14 cellular contexts compared by ENCODE assay signal in the genomic region with DNA sequence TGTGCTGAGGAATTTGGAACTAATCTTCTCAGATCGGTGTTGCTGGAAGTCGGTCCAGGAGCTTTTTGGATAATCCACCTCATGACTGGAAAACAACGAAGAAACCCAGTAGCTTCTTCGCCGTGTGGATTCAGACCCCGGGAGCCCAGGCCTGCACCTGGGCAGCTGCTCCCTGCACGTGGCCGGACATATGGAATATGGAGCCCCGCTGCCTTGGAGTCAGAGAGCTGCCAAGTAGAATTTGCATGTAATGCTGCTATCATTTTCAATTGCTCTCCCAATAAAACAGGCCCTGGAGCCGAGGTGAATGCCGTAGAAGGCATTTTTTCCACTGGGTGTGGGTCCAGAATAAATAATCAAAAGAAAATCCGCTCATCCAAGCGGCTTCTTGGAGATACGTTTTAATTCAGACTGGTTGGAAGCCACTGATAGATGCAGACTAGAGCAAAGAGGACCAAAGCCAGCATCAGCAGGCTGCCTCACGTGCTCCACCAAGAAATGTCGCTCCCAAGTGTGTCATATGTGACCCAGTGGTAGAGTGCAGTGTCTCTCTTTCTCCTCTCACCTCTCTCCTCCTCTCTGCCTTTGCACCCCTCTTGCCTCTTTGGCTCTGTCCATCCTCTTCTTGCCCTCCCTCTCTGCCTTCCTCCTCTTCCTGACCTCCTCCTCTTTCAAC.
"Had no signal": no experiment of that assay in that cellular context is flagged by ENCODE, and none has a peak within 500 bp of the region (broad histone marks: within the 10 kb centered on the region; RNA-seq: fewer than 3 reads in every experiment).

No MANE protein-coding gene starts in this region.

- H3K27ac ChIP-seq: body of pancreas, esophagus muscularis mucosa, ovary, thyroid gland, uterus had no signal

- H3K4me1 ChIP-seq: body of pancreas, thyroid gland, uterus had no signal

- H3K27me3 ChIP-seq: body of pancreas, esophagus muscularis mucosa, ovary, thyroid gland, uterus had no signal

- H3K27me3 Mint-ChIP-seq: activated naive CD4-positive, alpha-beta T cell treated with anti-CD3 and anti-CD28 coated beads, Interleukin-2, amount 50 U/mL, for 24 hours; natural killer cell treated with Interleukin-12 subunit alpha and Interleukin-12 subunit beta and Interleukin-15 and Interleukin-18, amount 100 ng/mL, for 72 hours had no signal

- ATAC-seq: activated CD4-positive, CD25-positive, alpha-beta regulatory T cell treated with anti-CD3 and anti-CD28 coated beads, Interleukin-2, amount 50 U/mL, for 24 hours; body of pancreas; natural killer cell treated with Interleukin-12 subunit alpha and Interleukin-12 subunit beta and Interleukin-15 and Interleukin-18, amount 100 ng/mL, for 72 hours had no signal

- H3K4me1 Mint-ChIP-seq: activated naive CD4-positive, alpha-beta T cell treated with anti-CD3 and anti-CD28 coated beads, Interleukin-2, amount 50 U/mL, for 24 hours had no signal

- H3K9me3 ChIP-seq: body of pancreas, esophagus muscularis mucosa, ovary, thyroid gland, uterus had no signal

- H3K4me3 Mint-ChIP-seq: activated naive CD4-positive, alpha-beta T cell treated with anti-CD3 and anti-CD28 coated beads, Interleukin-2, amount 50 U/mL, for 24 hours; immature natural killer cell; natural killer cell treated with Interleukin-12 subunit alpha and Interleukin-12 subunit beta and Interleukin-15 and Interleukin-18, amount 100 ng/mL, for 72 hours had no signal

- H3K36me3 Mint-ChIP-seq: activated naive CD4-positive, alpha-beta T cell treated with anti-CD3 and anti-CD28 coated beads, Interleukin-2, amount 50 U/mL, for 24 hours; natural killer cell treated with Interleukin-12 subunit alpha and Interleukin-12 subunit beta and Interleukin-15 and Interleukin-18, amount 100 ng/mL, for 72 hours had no signal

- H3K36me3 ChIP-seq: esophagus muscularis mucosa, ovary, thyroid gland, uterus had no signal

- H3K9me3 Mint-ChIP-seq: activated naive CD4-positive, alpha-beta T cell treated with anti-CD3 and anti-CD28 coated beads, Interleukin-2, amount 50 U/mL, for 24 hours; immature natural killer cell; natural killer cell treated with Interleukin-12 subunit alpha and Interleukin-12 subunit beta and Interleukin-15 and Interleukin-18, amount 100 ng/mL, for 72 hours had no signal

- H3K4me3 ChIP-seq: body of pancreas, esophagus muscularis mucosa, ovary, thyroid gland, uterus had no signal

- DNase-seq: activated CD4-positive, alpha-beta T cell treated with anti-CD3 and anti-CD28 coated beads, Interleukin-2, amount 50 U/mL, for 4 hours; activated T-cell treated with anti-CD3 and anti-CD28 coated beads, Interleukin-2, amount 50 U/mL, for 1 hour; body of pancreas; immature natural killer cell; ovary; retina; stimulated activated CD4-positive, alpha-beta T cell treated with anti-CD3 and anti-CD28 coated beads, Interleukin-15, amount 100 ng/mL, for 24 hours; stimulated activated CD4-positive, alpha-beta T cell treated with anti-CD3 and anti-CD28 coated beads, Interleukin-4, amount 100 ng/mL, for 24 hours; thyroid gland; uterus had no signal

- H3K27ac Mint-ChIP-seq: activated naive CD4-positive, alpha-beta T cell treated with anti-CD3 and anti-CD28 coated beads, Interleukin-2, amount 50 U/mL, for 24 hours; immature natural killer cell; natural killer cell treated with Interleukin-12 subunit alpha and Interleukin-12 subunit beta and Interleukin-15 and Interleukin-18, amount 100 ng/mL, for 72 hours had no signal
